Comparison of ENCODE assay signal across 1 cellular context in genomic region chr1:228555074-228555989, GRCh38.
TF ChIP-seq lines count a peak whose summit lies in the region.

No MANE protein-coding gene starts in this region.

TF ChIP-seq in HepG2, 621 proteins besides CTCF, POLR2A, EP300 and RAD21 (continued from another document):
- TF ChIP-seq ZNF441 (CRISPR knock-in tag; IDR thresholded peaks at IDR 0.05; ENCODE audit: borderline replicate concordance) = 0 out of 2 replicates have a peak, but pooled peaks have one; percentile 52
- TF ChIP-seq MIXL1 (CRISPR knock-in tag; IDR thresholded peaks at IDR 0.05) = 0 out of 2 replicates have a peak, but pooled peaks have one; percentile 18
- TF ChIP-seq PATZ1 (CRISPR knock-in tag; IDR thresholded peaks at IDR 0.05) = peak; percentile 16; the same call in 1 of the 2 replicates
- peak; percentile 100 for TF ChIP-seq GTF3A (CRISPR knock-in tag; conservative IDR thresholded peaks at IDR 0.05)
- TF ChIP-seq RFXANK (CRISPR knock-in tag; IDR thresholded peaks at IDR 0.05) = no peak
- peak; percentile 95; the same call in 1 of the 2 replicates for TF ChIP-seq ZNF331 (CRISPR knock-in tag; IDR thresholded peaks at IDR 0.05)
- TF ChIP-seq ZNF274 (CRISPR knock-in tag; IDR thresholded peaks at IDR 0.05) = no peak
- no peak for TF ChIP-seq ZNF749 (CRISPR knock-in tag; IDR thresholded peaks at IDR 0.05; ENCODE audit: borderline replicate concordance)
- no peak for TF ChIP-seq TBX3 (IDR thresholded peaks at IDR 0.05; ENCODE audit: borderline replicate concordance)
- TF ChIP-seq, protein P1, sequence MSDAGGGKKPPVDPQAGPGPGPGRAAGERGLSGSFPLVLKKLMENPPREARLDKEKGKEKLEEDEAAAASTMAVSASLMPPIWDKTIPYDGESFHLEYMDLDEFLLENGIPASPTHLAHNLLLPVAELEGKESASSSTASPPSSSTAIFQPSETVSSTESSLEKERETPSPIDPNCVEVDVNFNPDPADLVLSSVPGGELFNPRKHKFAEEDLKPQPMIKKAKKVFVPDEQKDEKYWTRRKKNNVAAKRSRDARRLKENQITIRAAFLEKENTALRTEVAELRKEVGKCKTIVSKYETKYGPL (CRISPR knock-in tag; IDR thresholded peaks at IDR 0.05) = no peak
- peak; percentile 28 for TF ChIP-seq YY1 (IDR thresholded peaks at IDR 0.05; ENCODE audit: insufficient read depth, insufficient replicate concordance, low read depth, low read length)
- peak; percentile 90 for TF ChIP-seq PRPF4 (IDR thresholded peaks at IDR 0.05; ENCODE audit: low read depth, low read length, poor library complexity, severe bottlenecking)
- peak; percentile 17; the same call in 1 of the 2 replicates for TF ChIP-seq KDM2A (CRISPR knock-in tag; IDR thresholded peaks at IDR 0.05; ENCODE audit: borderline replicate concordance, low read depth)
- peak; percentile 24; the same call in 1 of the 2 replicates for TF ChIP-seq ZFY (CRISPR knock-in tag; IDR thresholded peaks at IDR 0.05)
- TF ChIP-seq ZBTB7B (CRISPR knock-in tag; IDR thresholded peaks at IDR 0.05) = peak; percentile 69
- peak; percentile 22; the same call in 1 of the 2 replicates for TF ChIP-seq GABPB1 (CRISPR knock-in tag; IDR thresholded peaks at IDR 0.05)
- peak; percentile 47; the same call in 1 of the 2 replicates for TF ChIP-seq ZNF687 (CRISPR knock-in tag; IDR thresholded peaks at IDR 0.05)
- TF ChIP-seq HMGXB4 (CRISPR knock-in tag; IDR thresholded peaks at IDR 0.05; ENCODE audit: borderline replicate concordance in 1 of 2, low read depth in 1 of 2) = peak; percentile 89 to 94
- TF ChIP-seq HDAC1 (CRISPR knock-in tag; IDR thresholded peaks at IDR 0.05) = no peak
- TF ChIP-seq, protein P2, sequence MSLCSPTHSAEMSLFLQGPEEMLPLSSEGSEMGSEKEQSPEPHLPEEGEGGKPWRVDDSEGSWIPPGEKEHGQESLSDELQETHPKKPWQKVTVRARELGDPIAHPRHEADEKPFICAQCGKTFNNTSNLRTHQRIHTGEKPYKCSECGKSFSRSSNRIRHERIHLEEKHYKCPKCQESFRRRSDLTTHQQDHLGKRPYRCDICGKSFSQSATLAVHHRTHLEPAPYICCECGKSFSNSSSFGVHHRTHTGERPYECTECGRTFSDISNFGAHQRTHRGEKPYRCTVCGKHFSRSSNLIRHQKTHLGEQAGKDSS (CRISPR knock-in tag; IDR thresholded peaks at IDR 0.05; ENCODE audit: borderline replicate concordance, low read depth) = 0 out of 2 replicates have a peak, but pooled peaks have one; percentile 33
- TF ChIP-seq ZNF629 (CRISPR knock-in tag; conservative IDR thresholded peaks at IDR 0.05) = peak; percentile 83
- peak; percentile 27; the same call in 1 of the 2 replicates for TF ChIP-seq ZNF263 (CRISPR knock-in tag; IDR thresholded peaks at IDR 0.05)
- TF ChIP-seq PAF1 (CRISPR knock-in tag; IDR thresholded peaks at IDR 0.05) = no peak
- peak; percentile 39; the same call in 1 of the 2 replicates for TF ChIP-seq MED1 (CRISPR knock-in tag; IDR thresholded peaks at IDR 0.05)
- no peak for TF ChIP-seq RELA (CRISPR knock-in tag; IDR thresholded peaks at IDR 0.05)
- peak; percentile 21 for TF ChIP-seq TEAD3 (CRISPR knock-in tag; optimal IDR thresholded peaks at IDR 0.05; ENCODE audit: borderline replicate concordance)
- TF ChIP-seq NCOR1 (IDR thresholded peaks at IDR 0.05; ENCODE audit: borderline replicate concordance, low read length) = 0 out of 2 replicates have a peak, but pooled peaks have one; percentile 32
- TF ChIP-seq, protein P3, sequence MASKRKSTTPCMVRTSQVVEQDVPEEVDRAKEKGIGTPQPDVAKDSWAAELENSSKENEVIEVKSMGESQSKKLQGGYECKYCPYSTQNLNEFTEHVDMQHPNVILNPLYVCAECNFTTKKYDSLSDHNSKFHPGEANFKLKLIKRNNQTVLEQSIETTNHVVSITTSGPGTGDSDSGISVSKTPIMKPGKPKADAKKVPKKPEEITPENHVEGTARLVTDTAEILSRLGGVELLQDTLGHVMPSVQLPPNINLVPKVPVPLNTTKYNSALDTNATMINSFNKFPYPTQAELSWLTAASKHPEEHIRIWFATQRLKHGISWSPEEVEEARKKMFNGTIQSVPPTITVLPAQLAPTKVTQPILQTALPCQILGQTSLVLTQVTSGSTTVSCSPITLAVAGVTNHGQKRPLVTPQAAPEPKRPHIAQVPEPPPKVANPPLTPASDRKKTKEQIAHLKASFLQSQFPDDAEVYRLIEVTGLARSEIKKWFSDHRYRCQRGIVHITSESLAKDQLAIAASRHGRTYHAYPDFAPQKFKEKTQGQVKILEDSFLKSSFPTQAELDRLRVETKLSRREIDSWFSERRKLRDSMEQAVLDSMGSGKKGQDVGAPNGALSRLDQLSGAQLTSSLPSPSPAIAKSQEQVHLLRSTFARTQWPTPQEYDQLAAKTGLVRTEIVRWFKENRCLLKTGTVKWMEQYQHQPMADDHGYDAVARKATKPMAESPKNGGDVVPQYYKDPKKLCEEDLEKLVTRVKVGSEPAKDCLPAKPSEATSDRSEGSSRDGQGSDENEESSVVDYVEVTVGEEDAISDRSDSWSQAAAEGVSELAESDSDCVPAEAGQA (IDR thresholded peaks at IDR 0.05; ENCODE audit: low read depth) = no peak
- TF ChIP-seq, protein P3 (CRISPR knock-in tag; IDR thresholded peaks at IDR 0.05; ENCODE audit: borderline replicate concordance) = no peak
- peak; percentile 10 for TF ChIP-seq HNRNPLL (IDR thresholded peaks at IDR 0.05; ENCODE audit: low read depth, low read length, poor library complexity, severe bottlenecking)
- TF ChIP-seq UBTF (CRISPR knock-in tag; IDR thresholded peaks at IDR 0.05) = peak; percentile 34; the same call in 1 of the 2 replicates
- TF ChIP-seq HOXA3 (CRISPR knock-in tag; IDR thresholded peaks at IDR 0.05) = peak; percentile 40; the same call in 1 of the 2 replicates
- no peak for TF ChIP-seq IRF2 (CRISPR knock-in tag; IDR thresholded peaks at IDR 0.05)
- TF ChIP-seq FOXP4 (CRISPR knock-in tag; IDR thresholded peaks at IDR 0.05) = 0 out of 2 replicates have a peak, but pooled peaks have one; percentile 19
- TF ChIP-seq ZNF235 (CRISPR knock-in tag; IDR thresholded peaks at IDR 0.05; ENCODE audit: borderline replicate concordance) = no peak
- TF ChIP-seq SMARCE1 (IDR thresholded peaks at IDR 0.05; ENCODE audit: borderline replicate concordance) = no peak
- TF ChIP-seq ZNF607 (CRISPR knock-in tag; IDR thresholded peaks at IDR 0.05; ENCODE audit: borderline replicate concordance) = no peak
- TF ChIP-seq POLR2AphosphoS5 (IDR thresholded peaks at IDR 0.05; ENCODE audit: low read depth, low read length) = no peak
- no peak for TF ChIP-seq ZFP41 (CRISPR knock-in tag; IDR thresholded peaks at IDR 0.05; ENCODE audit: borderline replicate concordance)
TF ChIP-seq in HepG2: peak in this region for 29.
